Comparison of ENCODE assay signal across 16 cellular contexts in the genomic region with DNA sequence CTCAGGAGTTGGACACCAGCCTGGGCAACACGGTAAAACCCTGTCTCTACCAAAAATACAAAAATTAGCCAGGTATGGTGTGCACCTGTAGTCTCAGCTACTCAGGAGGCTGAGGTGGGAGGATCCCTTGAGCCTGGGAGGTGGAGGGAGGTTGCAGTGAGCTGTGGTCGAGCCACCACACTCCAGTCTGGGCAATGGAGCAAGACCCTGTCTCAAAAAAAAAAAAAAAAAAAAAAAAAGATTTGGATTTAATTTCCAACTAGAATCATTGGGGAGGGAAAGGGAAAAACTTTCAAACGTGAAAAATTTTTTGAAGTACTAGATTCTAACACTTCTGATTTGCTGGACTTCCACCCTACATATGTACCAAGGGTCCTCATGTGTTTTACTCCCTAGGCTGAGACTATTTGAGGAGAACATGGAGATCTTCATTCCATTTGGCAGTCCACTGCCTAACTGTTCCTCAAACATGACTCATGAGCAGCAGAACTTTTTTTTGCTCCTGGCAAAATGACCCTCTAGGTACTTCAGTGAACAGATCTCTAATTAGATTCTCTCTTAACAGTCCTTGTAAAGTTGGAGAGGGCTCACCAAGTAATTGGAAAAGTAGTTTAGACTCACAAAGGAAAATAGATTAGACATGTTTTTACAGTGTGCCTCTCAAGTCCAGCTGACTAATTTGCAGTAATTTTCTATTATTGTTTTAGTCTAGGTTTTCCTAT.
DNase-seq lines count a peak whose midpoint lies in the region; ATAC-seq and TF ChIP-seq lines count a peak whose summit lies in the region.
"Had no signal": no experiment of that assay in that cellular context is flagged by ENCODE, and none has a peak within 500 bp of the region (broad histone marks: within the 10 kb centered on the region; RNA-seq: fewer than 3 reads in every experiment).

No MANE protein-coding gene starts in this region.

- TF ChIP-seq CTCF in MCF 10A (IDR thresholded peaks at IDR 0.05; ENCODE audit: unreplicated experiment) = no peak
- TF ChIP-seq CTCF in breast epithelium (IDR thresholded peaks at IDR 0.05) = no peak

- peaks cover 60% of the 10 kb centered on the region for H3K4me1 Mint-ChIP-seq in MCF 10A (ENCODE audit: insufficient read depth, unreplicated experiment)
- H3K4me1 Mint-ChIP-seq: endodermal cell had no signal

- H3K36me3 Mint-ChIP-seq in MCF 10A (ENCODE audit: insufficient read depth, unreplicated experiment) = no peaks in the 10 kb centered on the region

- POLR2A ChIA-PET in MCF 10A (lab: Yijun Ruan, JAX) = interaction anchor here (0.7 to 1.9 kb wide), 6 partner anchors 10 to 192 kb away, joined by 3 to 7 read pairs (median 4); no protein-coding TSS in a partner anchor

- H3K36me3 ChIP-seq in breast epithelium = no peaks in the 10 kb centered on the region
- H3K36me3 ChIP-seq in SJSA1 = no peaks in the 10 kb centered on the region
- H3K36me3 ChIP-seq: ovary, upper lobe of left lung had no signal

- ATAC-seq in HG02623 (IDR thresholded peaks at IDR 0.05; ENCODE audit: unreplicated experiment) = no peak

- H3K27ac Mint-ChIP-seq in MCF 10A (ENCODE audit: low read depth, unreplicated experiment) = peak overlapping the region; percentile 87

- CTCF ChIA-PET in MCF 10A (lab: Yijun Ruan, JAX) = interaction anchor here (0.6 to 1.3 kb wide), 5 partner anchors 10 to 718 kb away, joined by 3 to 4 read pairs (median 3); no protein-coding TSS in a partner anchor

- H3K9me3 ChIP-seq in breast epithelium = no peaks in the 10 kb centered on the region
- H3K9me3 ChIP-seq in SJSA1 (replicated peaks) = no peaks in the 10 kb centered on the region
- H3K9me3 ChIP-seq: ovary, upper lobe of left lung had no signal

- H3K9me3 Mint-ChIP-seq in MCF 10A (ENCODE audit: unreplicated experiment) = no peaks in the 10 kb centered on the region
- H3K9me3 Mint-ChIP-seq: endodermal cell had no signal

- intact Hi-C loops in MCF 10A (cut with micrococcal nuclease) (loop anchor here (1.0 to 10.0 kb wide), 3 partner anchors 63 to 213 kb away; no protein-coding TSS in a partner anchor), breast epithelium (cut with DNase I; ENCODE audit: low total_unique reads) (no loop called here), head of caudate nucleus (cut with DNase I) (no loop called here)

- no peak overlapping the region for H3K27ac ChIP-seq in breast epithelium
- peak overlapping the region; percentile 77 for H3K27ac ChIP-seq in SJSA1
- H3K27ac ChIP-seq: ovary, upper lobe of left lung had no signal

- H3K4me1 ChIP-seq in breast epithelium (no peaks in the 10 kb centered on the region), SJSA1 (replicated peaks) (peaks cover 36% of the 10 kb centered on the region)

- peak overlapping the region; percentile 66 for H3K4me3 Mint-ChIP-seq in MCF 10A (ENCODE audit: unreplicated experiment)
- H3K4me3 Mint-ChIP-seq: endodermal cell had no signal

- DNase-seq in MCF 10A (ENCODE audit: unreplicated experiment) = peak; percentile 60
- DNase-seq in breast epithelium (ENCODE audit: low spot score in 2 of 2) = no peak
- DNase-seq in SJSA1 (ENCODE audit: low read depth in 1 of 2, low spot score in 2 of 2) = peak in 1 of 2 experiments; percentile 31
- DNase-seq in fibroblast of gingiva (ENCODE audit: low read depth) = peak; percentile 11
- no peak for DNase-seq in SIG-M5 treated with dmso at 0.1 percent for 504 hours (lab: John Stamatoyannopoulos, UW; ENCODE audit: unreplicated experiment)
- no peak for DNase-seq in cerebellar cortex (ENCODE audit: low spot score)
- DNase-seq in head of caudate nucleus = no peak
- DNase-seq: activated CD4-positive, alpha-beta T cell treated with anti-CD3 and anti-CD28 coated beads for 1 hour; activated T-cell treated with anti-CD3 and anti-CD28 coated beads, Interleukin-2, amount 50 U/mL, for 1 hour; DND-41; endodermal cell; mesenchymal stem cell; ovary; stimulated activated CD4-positive, alpha-beta T cell treated with anti-CD3 and anti-CD28 coated beads, Interleukin-15, amount 100 ng/mL, for 24 hours; upper lobe of left lung had no signal

- H3K27me3 ChIP-seq in breast epithelium = no peaks in the 10 kb centered on the region
- H3K27me3 ChIP-seq in SJSA1 (replicated peaks) = no peaks in the 10 kb centered on the region
- H3K27me3 ChIP-seq: ovary, upper lobe of left lung had no signal

- no peak for TF ChIP-seq POLR2A in breast epithelium (IDR thresholded peaks at IDR 0.05)

- no TSS peak for BruUV-seq in MCF 10A (replicated peaks; lab: Mats Ljungman, UMichigan)

- H3K27me3 Mint-ChIP-seq in MCF 10A (ENCODE audit: insufficient read depth, unreplicated experiment) = no peaks in the 10 kb centered on the region

- H3K4me3 ChIP-seq in breast epithelium (no peak overlapping the region), SJSA1 (no peak overlapping the region)
- H3K4me3 ChIP-seq: ovary, upper lobe of left lung had no signal

Comparison
In these comparisons a context has a peak if more than half of its experiments do, and no peak if none do; other contexts are left out.
1. DNase-seq: peak in MCF 10A (single experiment) and fibroblast of gingiva (single experiment); none in breast epithelium (0 of 2), SIG-M5 treated with dmso at 0.1 percent for 504 hours (single experiment), cerebellar cortex (single experiment) and head of caudate nucleus (0 of 42).